Comparison of ENCODE assay signal across 11 cellular contexts in the genomic region with DNA sequence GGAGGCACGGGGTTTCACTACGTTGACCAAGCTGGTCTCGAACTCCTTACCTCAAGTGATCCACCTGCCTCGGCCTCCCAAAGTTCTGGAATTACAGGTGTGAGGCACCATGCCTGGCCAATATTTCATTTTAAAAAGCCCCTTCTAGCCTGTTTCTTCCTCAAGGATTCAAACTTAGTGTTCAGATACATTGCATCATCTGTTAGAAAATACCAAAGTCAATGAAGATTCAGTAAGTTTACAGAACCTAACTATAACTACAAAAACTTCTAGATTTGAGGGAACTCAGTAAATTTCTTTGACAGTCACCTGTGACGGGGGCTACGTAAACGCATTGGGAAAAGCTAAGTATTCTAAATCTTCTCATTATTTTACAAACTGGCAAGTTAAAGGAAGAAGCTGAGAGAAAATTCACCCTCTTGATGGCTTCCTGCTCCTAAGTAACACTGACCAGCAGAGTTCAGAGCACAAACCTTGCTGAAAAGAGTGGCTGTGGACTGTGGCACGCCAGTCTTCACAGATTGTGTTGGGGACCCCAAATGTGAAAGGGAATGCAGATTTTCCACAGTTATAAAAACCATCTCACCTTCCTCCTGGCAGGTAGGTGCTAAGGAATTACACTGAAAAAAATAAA.
DNase-seq lines count a peak whose midpoint lies in the region; ATAC-seq and TF ChIP-seq lines count a peak whose summit lies in the region.
"Had no signal": no experiment of that assay in that cellular context is flagged by ENCODE, and none has a peak within 500 bp of the region (broad histone marks: within the 10 kb centered on the region; RNA-seq: fewer than 3 reads in every experiment).

No MANE protein-coding gene starts in this region.

- H3K27me3 ChIP-seq in HUES6 (ENCODE audit: control insufficient read depth, insufficient read depth, low read length) (no peaks in the 10 kb centered on the region), mammary epithelial cell (ENCODE audit: insufficient read depth, low read length) (no peaks in the 10 kb centered on the region), stomach (no peaks in the 10 kb centered on the region)

- in situ Hi-C loops in mammary epithelial cell (cut with MboI; ENCODE audit: low sequenced_read_pairs in 2 of 2) = no loop called here

- dilution Hi-C loops in mammary epithelial cell (cut with HindIII; ENCODE audit: low sequenced_read_pairs) = no loop called here

- peaks cover 5% of the 10 kb centered on the region for H3K9me3 Mint-ChIP-seq in mesothelial cell of epicardium
- H3K9me3 Mint-ChIP-seq in activated CD4-positive, alpha-beta memory T cell treated with anti-CD3 and anti-CD28 coated beads for 36 hours = no peaks in the 10 kb centered on the region
- H3K9me3 Mint-ChIP-seq: activated CD4-positive, alpha-beta memory T cell treated with anti-CD3 and anti-CD28 coated beads, Interleukin-2, amount 10 ng/mL, durations not matched to agents 7 days and 5 days had no signal

- H3K4me1 ChIP-seq in HUES6 (ENCODE audit: control insufficient read depth, insufficient read depth, low read length) = peaks cover 15% of the 10 kb centered on the region
- H3K4me1 ChIP-seq in mammary epithelial cell (ENCODE audit: insufficient read depth, low read length) = peaks cover 55% of the 10 kb centered on the region
- H3K4me1 ChIP-seq in stomach = peaks cover 0 to 36% (median 20%) of the 10 kb centered on the region in 4 donors

- H3K27me3 Mint-ChIP-seq in mesothelial cell of epicardium (ENCODE audit: low read depth) = no peaks in the 10 kb centered on the region
- H3K27me3 Mint-ChIP-seq in activated CD4-positive, alpha-beta memory T cell treated with anti-CD3 and anti-CD28 coated beads for 36 hours = no peaks in the 10 kb centered on the region

- peaks cover 64% of the 10 kb centered on the region for H3K4me1 Mint-ChIP-seq in mesothelial cell of epicardium
- H3K4me1 Mint-ChIP-seq in activated CD4-positive, alpha-beta memory T cell treated with anti-CD3 and anti-CD28 coated beads for 36 hours (ENCODE audit: low read depth) = no peaks in the 10 kb centered on the region
- H3K4me1 Mint-ChIP-seq: activated CD4-positive, alpha-beta memory T cell treated with anti-CD3 and anti-CD28 coated beads, Interleukin-2, amount 10 ng/mL, durations not matched to agents 7 days and 5 days; naive thymus-derived CD4-positive, alpha-beta T cell had no signal

- 74% methylated on average over 8 of the region's 8 CpGs for WGBS in mammary epithelial cell (ENCODE audit: low coverage, missing lambda C conversion rate)
- 89 to 97% (median 94%) methylated on average over 8 of the region's 8 CpGs for WGBS in stomach, 5 donors

- ATAC-seq in HG02981 (IDR thresholded peaks at IDR 0.05; ENCODE audit: unreplicated experiment) = no peak
- ATAC-seq in GM21526 (IDR thresholded peaks at IDR 0.05; ENCODE audit: low FRiP score, unreplicated experiment) = no peak
- ATAC-seq: naive thymus-derived CD4-positive, alpha-beta T cell had no signal

- H3K4me3 Mint-ChIP-seq in mesothelial cell of epicardium = no peak overlapping the region
- H3K4me3 Mint-ChIP-seq in activated CD4-positive, alpha-beta memory T cell treated with anti-CD3 and anti-CD28 coated beads for 36 hours = no peak overlapping the region
- H3K4me3 Mint-ChIP-seq: activated CD4-positive, alpha-beta memory T cell treated with anti-CD3 and anti-CD28 coated beads, Interleukin-2, amount 10 ng/mL, durations not matched to agents 7 days and 5 days; naive thymus-derived CD4-positive, alpha-beta T cell had no signal

- no peaks in the 10 kb centered on the region for H4K20me1 ChIP-seq in mammary epithelial cell (ENCODE audit: insufficient read depth, low read length)

- H3K9me3 ChIP-seq in HUES6 (ENCODE audit: control insufficient read depth, insufficient read depth, low read depth, low read length) (no peaks in the 10 kb centered on the region), mammary epithelial cell (replicated peaks; ENCODE audit: insufficient read depth, low read length) (no peaks in the 10 kb centered on the region), stomach (no peaks in the 10 kb centered on the region)

- peak overlapping the region; percentile 49; the same call in 1 of the 2 replicates for H3K27ac ChIP-seq in HUES6 (ENCODE audit: low read depth, low read length)
- H3K27ac ChIP-seq in mammary epithelial cell (ENCODE audit: insufficient read depth, low read depth, low read length) = peak overlapping the region; percentile 98
- peak overlapping the region in 4 of 5 donors; percentile 24 to 70 (median 60) for H3K27ac ChIP-seq in stomach

- H3K36me3 Mint-ChIP-seq in mesothelial cell of epicardium = peaks cover 4% of the 10 kb centered on the region
- no peaks in the 10 kb centered on the region for H3K36me3 Mint-ChIP-seq in activated CD4-positive, alpha-beta memory T cell treated with anti-CD3 and anti-CD28 coated beads for 36 hours
- H3K36me3 Mint-ChIP-seq: naive thymus-derived CD4-positive, alpha-beta T cell had no signal

- H3K79me2 ChIP-seq in mammary epithelial cell (ENCODE audit: insufficient read depth, low read length) = no peaks in the 10 kb centered on the region

- intact Hi-C loops in mammary epithelial cell (cut with micrococcal nuclease) (loop anchor here (2.0 kb wide), 2 partner anchors 53 to 185 kb away; no protein-coding TSS in a partner anchor), stomach (cut with DNase I; ENCODE audit: low total_unique reads) (no loop called here)
- intact Hi-C loops in activated CD4-positive, alpha-beta memory T cell treated with anti-CD3 and anti-CD28 coated beads for 36 hours (cut with micrococcal nuclease) = no loop called here

- no peak overlapping the region for H2AFZ ChIP-seq in mammary epithelial cell (ENCODE audit: low read depth, low read length)

- H3K36me3 ChIP-seq in HUES6 (ENCODE audit: control insufficient read depth, insufficient read depth, low read length) (no peaks in the 10 kb centered on the region), mammary epithelial cell (ENCODE audit: insufficient read depth, low read length) (no peaks in the 10 kb centered on the region), stomach (no peaks in the 10 kb centered on the region)

- H3K4me3 ChIP-seq in HUES6 (ENCODE audit: low read depth, low read length) (no peak overlapping the region), mammary epithelial cell (replicated peaks in 1 of 3; ENCODE audit: insufficient read depth in 1 of 3, low read depth in 2 of 3, low read length in 3 of 3) (no peak overlapping the region), stomach (no peak overlapping the region)

- H3K9ac ChIP-seq in HUES6 (ENCODE audit: low read length) (peak overlapping the region; percentile 42), mammary epithelial cell (ENCODE audit: insufficient read depth, low read length) (peak overlapping the region; percentile 70)

- POLR2A ChIA-PET in activated CD4-positive, alpha-beta memory T cell treated with anti-CD3 and anti-CD28 coated beads for 36 hours (lab: Charles Lee) = no interaction called here

- H3K27ac Mint-ChIP-seq in mesothelial cell of epicardium = peak overlapping the region; percentile 98
- H3K27ac Mint-ChIP-seq in activated CD4-positive, alpha-beta memory T cell treated with anti-CD3 and anti-CD28 coated beads for 36 hours = no peak overlapping the region
- H3K27ac Mint-ChIP-seq: activated CD4-positive, alpha-beta memory T cell treated with anti-CD3 and anti-CD28 coated beads, Interleukin-2, amount 10 ng/mL, durations not matched to agents 7 days and 5 days; naive thymus-derived CD4-positive, alpha-beta T cell had no signal

- BruUV-seq in mammary epithelial cell (replicated peaks; lab: Mats Ljungman, UMichigan) = TSS peak; percentile 80

- H3K4me2 ChIP-seq in mammary epithelial cell (ENCODE audit: insufficient read depth, low read depth, low read length) = peak overlapping the region; percentile 52

- CTCF ChIA-PET in mammary epithelial cell (lab: Charles Lee; ENCODE audit: low non-redundant PET) = no interaction called here
- CTCF ChIA-PET in activated CD4-positive, alpha-beta memory T cell treated with anti-CD3 and anti-CD28 coated beads for 36 hours (lab: Charles Lee) = no interaction called here

- DNase-seq in mammary epithelial cell (no peak), mesothelial cell of epicardium (ENCODE audit: low spot score in 2 of 2, unreplicated experiment in 2 of 2) (peak in 1 of 2 experiments; percentile 5), stomach (no peak), A172 (ENCODE audit: low spot score) (no peak)
- DNase-seq in activated CD4-positive, alpha-beta memory T cell treated with anti-CD3 and anti-CD28 coated beads for 36 hours = no peak
- DNase-seq: activated CD4-positive, alpha-beta memory T cell treated with anti-CD3 and anti-CD28 coated beads, Interleukin-2, amount 10 ng/mL, durations not matched to agents 7 days and 5 days; cerebellar nuclear complex; naive thymus-derived CD4-positive, alpha-beta T cell had no signal

- no peak for TF ChIP-seq EP300 in stomach (IDR thresholded peaks at IDR 0.05)

- no peak for TF ChIP-seq POLR2A in stomach (IDR thresholded peaks at IDR 0.05)

- TF ChIP-seq CTCF in mammary epithelial cell (conservative IDR thresholded peaks at IDR 0.05 in 1 of 2, IDR thresholded peaks at IDR 0.05 in 1 of 2; ENCODE audit: extremely low read depth in 1 of 2, insufficient read depth in 1 of 2, low read depth in 1 of 2, low read length in 2 of 2) (no peak), mesothelial cell of epicardium (IDR thresholded peaks at IDR 0.05; ENCODE audit: unreplicated experiment) (no peak), stomach (IDR thresholded peaks at IDR 0.05) (no peak)
